In the genomic region with DNA sequence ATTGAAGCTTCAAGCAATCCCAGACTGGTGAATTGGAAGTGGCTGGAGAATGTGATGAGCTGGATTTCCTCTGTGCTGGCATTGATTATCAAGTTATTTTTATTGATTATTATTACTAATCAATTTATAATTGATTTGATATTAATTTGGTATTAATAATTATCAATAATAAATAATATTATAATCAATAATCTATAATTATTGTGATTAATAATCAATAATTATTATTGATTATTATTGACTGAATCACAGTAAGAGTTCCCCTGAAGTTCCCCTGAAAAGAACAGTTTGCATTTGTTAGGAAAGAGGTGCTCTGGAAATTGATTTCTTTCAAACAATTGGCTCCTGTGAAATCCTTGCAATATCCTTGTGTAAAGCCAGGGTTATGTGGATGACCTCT, we compare ENCODE assay signal across 31 cellular contexts. TPM values are rescaled to one million over a fixed set of nuclear protein-coding genes. Genes with fewer than 3 reads are reported as not detected.
DNase-seq lines count a peak whose midpoint lies in the region; ATAC-seq, FAIRE-seq and TF ChIP-seq lines count a peak whose summit lies in the region.
"Had no signal": no experiment of that assay in that cellular context is flagged by ENCODE, and none has a peak within 500 bp of the region (broad histone marks: within the 10 kb centered on the region; RNA-seq: fewer than 3 reads in every experiment).

No MANE protein-coding gene starts in this region.

- CTCF ChIA-PET in WTC11 (lab: Charles Lee) = no interaction called here

- no peak for DNase-seq in WTC11 (ENCODE audit: low spot score)
- no peak for DNase-seq in kidney
- no peak for DNase-seq in NCI-H2081 treated with DMSO at 0.1 percent for 48 hours (lab: John Stamatoyannopoulos, UW)
- DNase-seq in H4 (ENCODE audit: low spot score) = no peak
- no peak for DNase-seq in HAP-1 (ENCODE audit: low spot score in 2 of 2)
- DNase-seq: ACHN; BE2C; C1 segment of cervical spinal cord; CD4-positive, alpha-beta memory T cell; CD4-positive, CD25-positive, alpha-beta regulatory T cell; CD8-positive, alpha-beta memory T cell; COR-L47; DMS 273 treated with DMSO at 0.1 percent for 48 hours; DMS153; DMS53; DMS79; DND-41; EL; GDM1 had no signal

- TF ChIP-seq CTCF in WTC11 (IDR thresholded peaks at IDR 0.05) = no peak
- no peak for TF ChIP-seq CTCF in kidney (IDR thresholded peaks at IDR 0.05; ENCODE audit: borderline replicate concordance, extremely low read depth, insufficient read depth)

- no peak overlapping the region for H3K4me3 Mint-ChIP-seq in WTC11
- H3K4me3 Mint-ChIP-seq: CD14-positive monocyte; CD4-positive, alpha-beta memory T cell; CD4-positive, CD25-positive, alpha-beta regulatory T cell; CD8-positive, alpha-beta memory T cell had no signal

- H3K9me3 Mint-ChIP-seq in WTC11 = no peaks in the 10 kb centered on the region
- H3K9me3 Mint-ChIP-seq: CD14-positive monocyte; CD8-positive, alpha-beta memory T cell had no signal

- ATAC-seq in WTC11 (no peak), HG02763 (IDR thresholded peaks at IDR 0.05; ENCODE audit: unreplicated experiment) (no peak)
- ATAC-seq: GM12878 had no signal

- H3K36me3 ChIP-seq in kidney (ENCODE audit: control insufficient read depth in 1 of 2, insufficient read depth in 2 of 2, low read length in 2 of 2) (no peaks in the 10 kb centered on the region), HAP-1 (replicated peaks) (no peaks in the 10 kb centered on the region)
- H3K36me3 ChIP-seq: BE2C, BLaER1 had no signal

- FAIRE-seq in A204.1 (lab: Jason Lieb, UNC) (peak; percentile 14), colon (lab: Jason Lieb, UNC) (peak; percentile 83), kidney (lab: Jason Lieb, UNC) (peak; percentile 94)
- FAIRE-seq: GM12878 had no signal

- POLR2A ChIA-PET in WTC11 (lab: Charles Lee) = no interaction called here

- no peak overlapping the region for H3K27ac Mint-ChIP-seq in WTC11
- H3K27ac Mint-ChIP-seq: CD14-positive monocyte; CD4-positive, alpha-beta memory T cell; CD4-positive, CD25-positive, alpha-beta regulatory T cell; CD8-positive, alpha-beta memory T cell had no signal

- H3K9me3 ChIP-seq in kidney (ENCODE audit: control insufficient read depth in 1 of 2, low read length in 2 of 2) (no peaks in the 10 kb centered on the region), HAP-1 (no peaks in the 10 kb centered on the region)
- H3K9me3 ChIP-seq: BE2C, BLaER1 had no signal

- intact Hi-C loops in kidney (cut with DNase I) = no loop called here

- in situ Hi-C loops in HAP-1 (cut with MboI; ENCODE audit: low sequenced_read_pairs) = no loop called here

- H3K9ac ChIP-seq in kidney (ENCODE audit: low read length in 2 of 2) = no peak overlapping the region
- H3K9ac ChIP-seq: BLaER1 had no signal

- H3K27me3 Mint-ChIP-seq in WTC11 (ENCODE audit: low read depth) = no peaks in the 10 kb centered on the region

- H3K4me3 ChIP-seq in kidney (ENCODE audit: low read length in 2 of 2) (no peak overlapping the region), HAP-1 (no peak overlapping the region)
- H3K4me3 ChIP-seq: BLaER1, GM12878 had no signal

- no peaks in the 10 kb centered on the region for H3K4me1 Mint-ChIP-seq in WTC11
- H3K4me1 Mint-ChIP-seq: CD14-positive monocyte; CD4-positive, alpha-beta memory T cell; CD4-positive, CD25-positive, alpha-beta regulatory T cell; CD8-positive, alpha-beta memory T cell had no signal

- H3K27ac ChIP-seq in kidney (ENCODE audit: low read depth in 2 of 2, low read length in 2 of 2) = no peak overlapping the region
- H3K27ac ChIP-seq: 22Rv1, BLaER1 had no signal

- H3K27me3 ChIP-seq in HAP-1 (ENCODE audit: low read depth) = peaks cover 2% of the 10 kb centered on the region; the same call in 1 of the 2 replicates
- H3K27me3 ChIP-seq: BE2C, BLaER1 had no signal

- H3K36me3 Mint-ChIP-seq in WTC11 = no peaks in the 10 kb centered on the region
- H3K36me3 Mint-ChIP-seq: CD14-positive monocyte; CD4-positive, alpha-beta memory T cell; CD4-positive, CD25-positive, alpha-beta regulatory T cell; CD8-positive, alpha-beta memory T cell had no signal

- no peaks in the 10 kb centered on the region for H3K4me1 ChIP-seq in kidney (ENCODE audit: control insufficient read depth in 1 of 2, insufficient read depth in 1 of 2, low read depth in 1 of 2, low read length in 2 of 2)
- H3K4me1 ChIP-seq in HAP-1 = no peaks in the 10 kb centered on the region
- H3K4me1 ChIP-seq: BE2C, BLaER1 had no signal

TF ChIP-seq in WTC11, 78 proteins besides CTCF, POLR2A, EP300 and RAD21:
- TF ChIP-seq ZNF416 (CRISPR knock-in tag; IDR thresholded peaks at IDR 0.05) (no peak), HMGA2 (CRISPR knock-in tag; IDR thresholded peaks at IDR 0.05) (peak; percentile 97), ZNF425 (CRISPR knock-in tag; conservative IDR thresholded peaks at IDR 0.05) (no peak), IRF2 (CRISPR knock-in tag; IDR thresholded peaks at IDR 0.05; ENCODE audit: borderline replicate concordance, low read depth) (no peak), RORB (CRISPR knock-in tag; IDR thresholded peaks at IDR 0.05) (no peak)

RNA-seq across cellular contexts. Expression of gene FAM9A, which starts 7.5 kb away (rescaled TPM):
- total RNA-seq in WTC11 (2021) (not detected in 3 replicates), kidney (not detected)
- not detected for polyA plus RNA-seq in kidney (ENCODE audit: insufficient read depth, low read depth, low replicate concordance)
- total RNA-seq in H4 (2014; rRNA removed; shearing (Covaris generic)) = not detected in 2 replicates
- total RNA-seq: A172; A673; CD4-positive, alpha-beta memory T cell; CD4-positive, CD25-positive, alpha-beta regulatory T cell; CD8-positive, alpha-beta memory T cell; Daoy; G401; GM12878 had no signal
- polyA plus RNA-seq: AG04450; CD14-positive monocyte; CD4-positive, alpha-beta memory T cell; CD4-positive, CD25-positive, alpha-beta regulatory T cell; CD8-positive, alpha-beta memory T cell; GM12878 had no signal
